In the genomic region with DNA sequence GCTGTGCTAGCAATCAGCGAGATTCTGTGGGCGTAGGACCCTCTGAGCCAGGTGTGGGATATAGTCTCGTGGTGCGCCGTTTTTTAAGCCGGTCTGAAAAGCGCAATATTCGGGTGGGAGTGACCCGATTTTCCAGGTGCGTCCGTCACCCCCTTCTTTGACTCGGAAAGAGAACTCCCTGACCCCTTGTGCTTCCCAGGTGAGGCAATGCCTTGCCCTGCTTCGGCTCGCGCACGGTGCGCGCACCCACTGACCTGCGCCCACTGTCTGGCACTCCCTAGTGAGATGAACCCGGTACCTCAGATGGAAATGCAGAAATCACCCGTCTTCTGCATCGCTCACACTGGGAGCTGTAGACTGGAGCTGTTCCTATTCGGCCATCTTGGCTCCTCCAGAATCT, we compare ENCODE assay signal across 4 cellular contexts. TPM values are rescaled to one million over a fixed set of nuclear protein-coding genes. Genes with fewer than 3 reads are reported as not detected.
DNase-seq lines count a peak whose midpoint lies in the region; ATAC-seq, FAIRE-seq and TF ChIP-seq lines count a peak whose summit lies in the region.
"Not testable (repeated sequence)": the region's sequence is repeated elsewhere in the genome, so short reads cannot be mapped to it uniquely, and the experiment has no call there.

No MANE protein-coding gene starts in this region.

- TF ChIP-seq EP300 in K562 (IDR thresholded peaks at IDR 0.05; ENCODE audit: low read length): not testable (repeated sequence)

- not testable (repeated sequence) for H3K27me3 Mint-ChIP-seq in GM23338 (ENCODE audit: insufficient read depth, low read depth, poor library complexity); WTC11 (ENCODE audit: low read depth)

- intact Hi-C loops in K562 (cut with micrococcal nuclease): not testable (repeated sequence)

- not testable (repeated sequence) for H3F3A ChIP-seq in GM23338 (replicated peaks; ENCODE audit: low read depth)

- TF ChIP-seq RAD21 in K562 (CRISPR knock-in tag; conservative IDR thresholded peaks at IDR 0.05 in 1 of 2, IDR thresholded peaks at IDR 0.05 in 1 of 2): not testable (repeated sequence)

- TF ChIP-seq POLR2A in K562 (conservative IDR thresholded peaks at IDR 0.05): not testable (repeated sequence)

- not testable (repeated sequence) for TF ChIP-seq CTCF in GM23338 (conservative IDR thresholded peaks at IDR 0.05; ENCODE audit: low read depth in 2 of 2); WTC11 (IDR thresholded peaks at IDR 0.05); K562 (IDR thresholded peaks at IDR 0.05 in 2 of 3, conservative IDR thresholded peaks at IDR 0.05 in 1 of 3; ENCODE audit: insufficient read depth in 2 of 3, low read depth in 1 of 3, low read length in 3 of 3)

- not testable (repeated sequence) for H3K27ac ChIP-seq in GM23338 (ENCODE audit: low read depth); K562 (ENCODE audit: extremely low read depth, low read depth, low read length)

- H3K9me3 Mint-ChIP-seq in GM23338 (peaks cover 10% of the 10 kb centered on the region), WTC11 (peaks cover 24% of the 10 kb centered on the region)

- H3K36me3 Mint-ChIP-seq in GM23338 (ENCODE audit: low read depth): not testable (repeated sequence)
- peaks cover 15% of the 10 kb centered on the region for H3K36me3 Mint-ChIP-seq in WTC11

- not testable (repeated sequence) for H3K4me3 Mint-ChIP-seq in GM23338
- H3K4me3 Mint-ChIP-seq in WTC11: peak overlapping the region; percentile 34

- H3K4me1 Mint-ChIP-seq in GM23338: not testable (repeated sequence)
- H3K4me1 Mint-ChIP-seq in WTC11: peaks cover 18% of the 10 kb centered on the region

- not testable (repeated sequence) for H3K4me3 ChIP-seq in GM23338, K562

- FAIRE-seq in K562 (lab: Jason Lieb, UNC): not testable (repeated sequence)

- in situ Hi-C loops in K562 (cut with MboI): not testable (repeated sequence)

- not testable (repeated sequence) for H3K27ac Mint-ChIP-seq in GM23338
- H3K27ac Mint-ChIP-seq in WTC11: peak overlapping the region; percentile 36; the same call in 1 of the 2 replicates

- not testable (repeated sequence) for BruUV-seq in K562 (replicated peaks; lab: Mats Ljungman, UMichigan)

- H3K4me1 ChIP-seq in ES-I3 (ENCODE audit: insufficient read depth, low read length); GM23338 (ENCODE audit: insufficient read depth); K562 (replicated peaks in 1 of 2; ENCODE audit: control insufficient read depth in 2 of 2, insufficient read depth in 2 of 2, low read length in 2 of 2): not testable (repeated sequence)

- POLR2A ChIA-PET in WTC11 (lab: Charles Lee); K562 (lab: Yijun Ruan, JAX): not testable (repeated sequence)

- H3K9me3 ChIP-seq in ES-I3 (ENCODE audit: control insufficient read depth, insufficient read depth, low read length); K562 (replicated peaks; ENCODE audit: control insufficient read depth, insufficient read depth, low read depth, low read length): not testable (repeated sequence)

- not testable (repeated sequence) for H3K36me3 ChIP-seq in ES-I3 (ENCODE audit: insufficient read depth, low read length); GM23338 (ENCODE audit: insufficient read depth); K562 (ENCODE audit: control insufficient read depth, insufficient read depth, low read length)

- DNase-seq in GM23338 (ENCODE audit: low spot score); WTC11 (ENCODE audit: low spot score); K562 (ENCODE audit: extremely low read depth in 1 of 4, low spot score in 3 of 4): not testable (repeated sequence)

- WGBS in K562 (ENCODE audit: insufficient coverage, low coverage, missing lambda C conversion rate): 0% methylated on average over 1 of the region's 23 CpGs

- not testable (repeated sequence) for H3K9me1 ChIP-seq in K562 (ENCODE audit: control insufficient read depth, insufficient read depth, low read length)

- ATAC-seq in GM23338, WTC11, K562: not testable (repeated sequence)

- peak overlapping the region; percentile 24 for H3K9ac ChIP-seq in ES-I3 (ENCODE audit: low read depth, low read length)
- not testable (repeated sequence) for H3K9ac ChIP-seq in K562 (ENCODE audit: insufficient read depth in 1 of 2, low read depth in 2 of 2, low read length in 2 of 2)

- H3K79me2 ChIP-seq in GM23338 (replicated peaks; ENCODE audit: insufficient read depth); K562 (ENCODE audit: control insufficient read depth, insufficient read depth, low read length): not testable (repeated sequence)

- not testable (repeated sequence) for H3K9me2 ChIP-seq in GM23338 (ENCODE audit: insufficient read depth)

- H2AFZ ChIP-seq in GM23338: peak overlapping the region; percentile 56; the same call in 1 of the 2 replicates
- H2AFZ ChIP-seq in K562 (ENCODE audit: low read depth, low read length): peak overlapping the region; percentile 54

- H3K4me2 ChIP-seq in GM23338: not testable (repeated sequence)
- H3K4me2 ChIP-seq in K562 (ENCODE audit: insufficient read depth, low read length): peak overlapping the region; percentile 46; the same call in 1 of the 2 replicates

- CTCF ChIA-PET in WTC11 (lab: Charles Lee): interaction anchor here (1.1 to 1.2 kb wide), 2 partner anchors 8 to 90 kb away, joined by 3 read pairs; no protein-coding TSS in a partner anchor
- CTCF ChIA-PET in K562 (lab: Yijun Ruan, JAX; ENCODE audit: low intra/inter-chr PET ratio): not testable (repeated sequence)

- H3K27me3 ChIP-seq in GM23338 (ENCODE audit: insufficient read depth); K562 (ENCODE audit: control insufficient read depth in 2 of 2, insufficient read depth in 2 of 2, low read length in 2 of 2): not testable (repeated sequence)

- H4K20me1 ChIP-seq in GM23338 (replicated peaks; ENCODE audit: insufficient read depth); K562 (replicated peaks; ENCODE audit: control insufficient read depth, insufficient read depth, low read length): not testable (repeated sequence)

TF ChIP-seq in K562, 482 proteins besides CTCF, POLR2A, EP300 and RAD21 (continues in another document):
- TF ChIP-seq EHMT2 (IDR thresholded peaks at IDR 0.05) (0 out of 2 replicates have a peak, but pooled peaks have one; percentile 20), NR2C1 (IDR thresholded peaks at IDR 0.05) (peak; percentile 55; the same call in 1 of the 2 replicates), NR2C1 (tag; IDR thresholded peaks at IDR 0.05) (peak; percentile 44; the same call in 1 of the 2 replicates)

RNA-seq across cellular contexts. Expression of a gene that starts 56.1 kb away (rescaled TPM):
- total RNA-seq in GM23338 (2014; rRNA removed; shearing (Covaris generic)): 585 and 802 TPM in 2 replicates
- polyA plus RNA-seq in GM23338 (2016; fragmentation: Nextera tagmentation; extraction: Ambion mirVana) (1,933 and 1,942 TPM in 2 replicates), K562 (2011; rRNA removed) (738 and 1,020 TPM in 2 replicates), K562 (2014; fragmentation: Illumina TruSeq; extraction: Trizol) (625 and 744 TPM in 2 replicates), K562 (2014; fragmentation: Nextera tagmentation; extraction: Ambion mirVana) (1,000 to 10,000 TPM; 3,608 to 4,380 TPM), K562 (2014; rRNA removed) (687 and 854 TPM in 2 replicates)
- total RNA-seq in WTC11 (2021) (657 to 684 TPM (median 668 TPM) in 3 replicates), K562 (2014; rRNA removed) (552 and 605 TPM in 2 replicates), K562 (2014; rRNA removed; fragmentation: Illumina TruSeq; extraction: Trizol) (880 and 938 TPM in 2 replicates), K562 (2015; rRNA removed; fragmentation: Illumina TruSeq; extraction: Trizol) (753 and 768 TPM in 2 replicates), K562 (2021) (718 and 751 TPM in 2 replicates)
- 185 and 226 TPM in 2 replicates for total RNA-seq in K562 (2011; cell fraction: chromatin; rRNA removed; ENCODE audit: low replicate concordance)
- 268 TPM in 2 replicates for total RNA-seq in K562 (2011; cell fraction: nucleolus; rRNA removed)
- total RNA-seq in K562 (2011; cell fraction: nucleoplasm; rRNA removed): 275 and 292 TPM in 2 replicates
- 388 and 531 TPM in 2 replicates for polyA plus RNA-seq in K562 (2011; cell fraction: cytosol; rRNA removed)
- 230 and 324 TPM in 2 replicates for polyA plus RNA-seq in K562 (2011; cell fraction: nucleus; rRNA removed)
- 967 and 1,116 TPM in 2 replicates for polyA plus RNA-seq in K562 (2012)
- 546 and 663 TPM in 2 replicates for polyA minus RNA-seq in K562 (2011; rRNA and poly(A)+ RNA removed)
- 149 and 203 TPM in 2 replicates for polyA minus RNA-seq in K562 (2011; cell fraction: cytosol; rRNA and poly(A)+ RNA removed)
- 59.6 and 110 TPM in 2 replicates for polyA minus RNA-seq in K562 (2011; cell fraction: nucleus; rRNA and poly(A)+ RNA removed)

RNA-seq across cellular contexts. Expression of a gene that starts 59.7 kb away (rescaled TPM):
- 24.9 and 26.7 TPM in 2 replicates for total RNA-seq in GM23338 (2014; rRNA removed; shearing (Covaris generic))
- polyA plus RNA-seq in GM23338 (2016; fragmentation: Nextera tagmentation; extraction: Ambion mirVana) (27.3 and 29.3 TPM in 2 replicates), K562 (2011; rRNA removed) (9.9 and 13.2 TPM in 2 replicates), K562 (2014; fragmentation: Illumina TruSeq; extraction: Trizol) (12.7 and 14.3 TPM in 2 replicates), K562 (2014; fragmentation: Nextera tagmentation; extraction: Ambion mirVana) (1 to 10 TPM; 5.5 to 7.0 TPM), K562 (2014; rRNA removed) (9.1 and 20.4 TPM in 2 replicates)
- total RNA-seq in WTC11 (2021) (35.5 to 40.4 TPM (median 39.9 TPM) in 3 replicates), K562 (2014; rRNA removed) (10.1 and 17.8 TPM in 2 replicates), K562 (2014; rRNA removed; fragmentation: Illumina TruSeq; extraction: Trizol) (23.1 and 28.6 TPM in 2 replicates), K562 (2015; rRNA removed; fragmentation: Illumina TruSeq; extraction: Trizol) (20.3 and 21.0 TPM in 2 replicates), K562 (2021) (28.0 and 30.2 TPM in 2 replicates)
- total RNA-seq in K562 (2011; cell fraction: chromatin; rRNA removed; ENCODE audit: low replicate concordance): 14.2 and 64.8 TPM in 2 replicates
- 6.0 and 11.1 TPM in 2 replicates for total RNA-seq in K562 (2011; cell fraction: nucleolus; rRNA removed)
- 35.4 and 96.1 TPM in 2 replicates for total RNA-seq in K562 (2011; cell fraction: nucleoplasm; rRNA removed)
- polyA plus RNA-seq in K562 (2011; cell fraction: cytosol; rRNA removed): 6.3 and 8.7 TPM in 2 replicates
- 10.8 and 12.5 TPM in 2 replicates for polyA plus RNA-seq in K562 (2011; cell fraction: nucleus; rRNA removed)
- 20.2 and 27.4 TPM in 2 replicates for polyA plus RNA-seq in K562 (2012)
- polyA minus RNA-seq in K562 (2011; rRNA and poly(A)+ RNA removed): 23.9 and 29.7 TPM in 2 replicates
- polyA minus RNA-seq in K562 (2011; cell fraction: cytosol; rRNA and poly(A)+ RNA removed): 6.5 and 9.5 TPM in 2 replicates
- polyA minus RNA-seq in K562 (2011; cell fraction: nucleus; rRNA and poly(A)+ RNA removed): 22.2 and 33.1 TPM in 2 replicates
